ENCODE assay signal across 11 cellular contexts in the genomic region with DNA sequence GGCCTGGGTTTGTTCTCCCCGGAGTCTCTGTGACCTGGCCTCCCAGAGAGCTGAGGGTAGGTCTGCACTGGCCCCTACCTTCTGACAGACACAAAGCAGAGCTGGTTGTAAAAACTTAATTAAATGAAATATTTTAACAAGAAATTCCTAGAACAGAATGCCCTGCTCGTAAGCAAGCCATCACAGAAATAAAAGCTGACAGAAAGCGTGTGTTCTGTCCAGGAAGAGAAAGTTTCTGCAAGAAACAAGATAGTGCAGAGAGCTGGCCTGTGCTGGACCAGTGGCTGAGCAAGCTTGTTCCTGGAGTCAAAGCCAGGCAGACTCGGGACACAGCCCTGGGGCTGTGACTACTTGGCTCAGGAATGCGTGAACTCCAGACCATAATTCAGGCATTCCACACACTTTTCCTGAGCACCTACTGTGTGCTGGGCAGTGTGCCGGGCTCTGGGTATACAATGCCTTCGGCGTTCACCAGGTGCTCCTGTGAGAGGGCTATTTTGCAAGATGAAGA. TPM values are rescaled to one million over a fixed set of nuclear protein-coding genes. Genes with fewer than 3 reads are reported as not detected.
DNase-seq lines count a peak whose midpoint lies in the region; ATAC-seq, FAIRE-seq and TF ChIP-seq lines count a peak whose summit lies in the region.
"Had no signal": no experiment of that assay in that cellular context is flagged by ENCODE, and none has a peak within 500 bp of the region (broad histone marks: within the 10 kb centered on the region; RNA-seq: fewer than 3 reads in every experiment).

No MANE protein-coding gene starts in this region.

- ATAC-seq in left lung (peak; percentile 73), natural killer cell (no peak)

- FAIRE-seq in urothelium cell line (lab: Jason Lieb, UNC) = no peak
- FAIRE-seq: small intestine had no signal

- no peaks in the 10 kb centered on the region for H4K20me1 ChIP-seq in mammary epithelial cell (ENCODE audit: insufficient read depth, low read length)

- dilution Hi-C loops in mammary epithelial cell (cut with HindIII; ENCODE audit: low sequenced_read_pairs) = no loop called here

- intact Hi-C loops in mammary epithelial cell (cut with micrococcal nuclease) (no loop called here), left lung (cut with DNase I) (no loop called here), natural killer cell (cut with micrococcal nuclease) (no loop called here), CD14-positive monocyte (cut with micrococcal nuclease) (no loop called here)

- H3K27ac Mint-ChIP-seq in natural killer cell (no peak overlapping the region), CD14-positive monocyte (no peak overlapping the region)

- DNase-seq in HPDE6-E6E7 (ENCODE audit: extremely low spot score) (peak; percentile 23), mammary epithelial cell (peak; percentile 50), left lung (no peak), urothelium cell line (ENCODE audit: low spot score) (peak; percentile 71), ACHN (no peak), natural killer cell (no peak), CD14-positive monocyte (ENCODE audit: low spot score) (no peak)
- DNase-seq: NCI-H1048, NCI-H774, small intestine, T-helper 1 cell had no signal

- in situ Hi-C loops in mammary epithelial cell (cut with MboI; ENCODE audit: low sequenced_read_pairs in 2 of 2) (no loop called here), ACHN (cut with HindIII; ENCODE audit: low pct_ligation_motif_present, low pct_unique_long_range_greater_than_20kb, low sequenced_read_pairs) (no loop called here)

- H3K27ac ChIP-seq in mammary epithelial cell (ENCODE audit: insufficient read depth, low read depth, low read length) = no peak overlapping the region
- H3K27ac ChIP-seq in left lung = no peak overlapping the region

- H3K4me3 ChIP-seq in mammary epithelial cell (replicated peaks in 1 of 3; ENCODE audit: insufficient read depth in 1 of 3, low read depth in 2 of 3, low read length in 3 of 3) = no peak overlapping the region
- no peak overlapping the region for H3K4me3 ChIP-seq in left lung

- no peaks in the 10 kb centered on the region for H3K27me3 Mint-ChIP-seq in natural killer cell (ENCODE audit: low read depth in 2 of 2)
- H3K27me3 Mint-ChIP-seq in CD14-positive monocyte (ENCODE audit: low read depth in 3 of 3) = peaks cover 0 to 2% (median 0%) of the 10 kb centered on the region in 3 donors

- no peak overlapping the region for H3K4me2 ChIP-seq in mammary epithelial cell (ENCODE audit: insufficient read depth, low read depth, low read length)

- no peaks in the 10 kb centered on the region for H3K36me3 Mint-ChIP-seq in natural killer cell
- H3K36me3 Mint-ChIP-seq in CD14-positive monocyte = no peaks in the 10 kb centered on the region

- H3K4me1 ChIP-seq in mammary epithelial cell (ENCODE audit: insufficient read depth, low read length) = no peaks in the 10 kb centered on the region
- no peaks in the 10 kb centered on the region for H3K4me1 ChIP-seq in left lung

- no peaks in the 10 kb centered on the region for H3K36me3 ChIP-seq in mammary epithelial cell (ENCODE audit: insufficient read depth, low read length)
- H3K36me3 ChIP-seq in left lung = no peaks in the 10 kb centered on the region

- no peak overlapping the region for H3K9ac ChIP-seq in mammary epithelial cell (ENCODE audit: insufficient read depth, low read length)

- H3K9me3 Mint-ChIP-seq in natural killer cell = no peaks in the 10 kb centered on the region
- peaks cover 0 to 3% (median 0%) of the 10 kb centered on the region in 7 donors for H3K9me3 Mint-ChIP-seq in CD14-positive monocyte

- H3K4me1 Mint-ChIP-seq in natural killer cell = no peaks in the 10 kb centered on the region
- H3K4me1 Mint-ChIP-seq in CD14-positive monocyte = no peaks in the 10 kb centered on the region

- no TSS peak for BruUV-seq in mammary epithelial cell (replicated peaks; lab: Mats Ljungman, UMichigan)

- TF ChIP-seq CTCF in mammary epithelial cell (conservative IDR thresholded peaks at IDR 0.05 in 1 of 2, IDR thresholded peaks at IDR 0.05 in 1 of 2; ENCODE audit: extremely low read depth in 1 of 2, insufficient read depth in 1 of 2, low read depth in 1 of 2, low read length in 2 of 2) (no peak), left lung (IDR thresholded peaks at IDR 0.05) (no peak), natural killer cell (IDR thresholded peaks at IDR 0.05) (no peak), CD14-positive monocyte (IDR thresholded peaks at IDR 0.05) (no peak)

- 48% methylated on average over 8 of the region's 8 CpGs for WGBS in mammary epithelial cell (ENCODE audit: low coverage, missing lambda C conversion rate)

- H3K79me2 ChIP-seq in mammary epithelial cell (ENCODE audit: insufficient read depth, low read length) = no peaks in the 10 kb centered on the region

- H3K9me3 ChIP-seq in mammary epithelial cell (replicated peaks; ENCODE audit: insufficient read depth, low read length) (no peaks in the 10 kb centered on the region), left lung (no peaks in the 10 kb centered on the region)

- CTCF ChIA-PET in mammary epithelial cell (lab: Charles Lee; ENCODE audit: low non-redundant PET) = no interaction called here

- no peak overlapping the region for H2AFZ ChIP-seq in mammary epithelial cell (ENCODE audit: low read depth, low read length)

- H3K27me3 ChIP-seq in mammary epithelial cell (ENCODE audit: insufficient read depth, low read length) (no peaks in the 10 kb centered on the region), left lung (no peaks in the 10 kb centered on the region)

- H3K4me3 Mint-ChIP-seq in natural killer cell (no peak overlapping the region), CD14-positive monocyte (no peak overlapping the region)

RNA-seq across cellular contexts. Expression of a gene that starts 51.6 kb away (rescaled TPM):
- not detected for total RNA-seq in mammary epithelial cell
- not detected for polyA plus RNA-seq in mammary epithelial cell
- polyA minus RNA-seq in mammary epithelial cell = 1.8 TPM
- total RNA-seq in left lung = under 1 TPM; 0.23 to 0.26 TPM
- not detected for total RNA-seq in natural killer cell
- polyA plus RNA-seq in CD14-positive monocyte = under 1 TPM in 1 of 2 donors, not detected in 1; 0.02 TPM

Comparison
In these comparisons a context has a peak if more than half of its experiments do, and no peak if none do; other contexts are left out.
1. DNase-seq: peak in HPDE6-E6E7 (single experiment), mammary epithelial cell (single experiment) and urothelium cell line (single experiment); none in left lung (0 of 2), ACHN (single experiment), natural killer cell (single experiment) and CD14-positive monocyte (single experiment).